ENCODE assay signal across 11 cellular contexts in the genomic region with DNA sequence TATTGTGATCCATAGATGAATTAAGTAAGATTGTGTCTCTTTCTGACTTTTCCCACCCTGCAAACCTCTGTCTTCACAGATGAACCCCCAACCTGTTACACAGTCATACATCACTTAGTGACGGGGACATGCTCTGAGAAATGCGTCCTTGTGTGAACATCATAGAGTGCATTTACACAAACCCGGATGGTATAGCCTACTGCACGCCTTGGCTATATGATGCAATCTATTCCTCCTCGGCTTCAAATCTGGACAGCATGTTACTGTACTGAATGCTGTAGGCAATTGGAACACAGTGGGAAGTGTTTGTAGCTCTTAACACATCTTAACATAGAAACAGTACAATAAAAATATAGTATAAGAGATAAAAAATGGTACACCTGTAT. TPM values are rescaled to one million over a fixed set of nuclear protein-coding genes. Genes with fewer than 3 reads are reported as not detected.
DNase-seq lines count a peak whose midpoint lies in the region; ATAC-seq and TF ChIP-seq lines count a peak whose summit lies in the region.
"Had no signal": no experiment of that assay in that cellular context is flagged by ENCODE, and none has a peak within 500 bp of the region (broad histone marks: within the 10 kb centered on the region; RNA-seq: fewer than 3 reads in every experiment).

No MANE protein-coding gene starts in this region.

- H3K27ac ChIP-seq in breast epithelium (no peak overlapping the region), hepatocyte (no peak overlapping the region)

- no peaks in the 10 kb centered on the region for H3K36me3 ChIP-seq in GM06990 (ENCODE audit: control insufficient read depth, insufficient read depth, low read length)
- no peaks in the 10 kb centered on the region for H3K36me3 ChIP-seq in breast epithelium
- no peaks in the 10 kb centered on the region for H3K36me3 ChIP-seq in hepatocyte (replicated peaks; ENCODE audit: insufficient read depth, low read depth)

- H3K79me2 ChIP-seq in hepatocyte: no peaks in the 10 kb centered on the region

- no peak for TF ChIP-seq POLR2A in breast epithelium (IDR thresholded peaks at IDR 0.05)

- H3K27ac Mint-ChIP-seq in activated naive CD4-positive, alpha-beta T cell treated with anti-CD3 and anti-CD28 coated beads, Interleukin-2, amount 50 U/mL, for 72 hours: peak overlapping the region; percentile 90 to 97

- ATAC-seq in GM19452 (IDR thresholded peaks at IDR 0.05; ENCODE audit: unreplicated experiment) (peak; percentile 45), HG03159 (IDR thresholded peaks at IDR 0.05; ENCODE audit: unreplicated experiment) (peak; percentile 39)
- peak; percentile 43 to 56 for ATAC-seq in activated naive CD4-positive, alpha-beta T cell treated with anti-CD3 and anti-CD28 coated beads, Interleukin-2, amount 50 U/mL, for 72 hours

- 89% methylated on average over 5 of the region's 5 CpGs for WGBS in hepatocyte (ENCODE audit: low lambda C conversion rate, missing lambda C conversion rate)

- H3K36me3 Mint-ChIP-seq in activated naive CD4-positive, alpha-beta T cell treated with anti-CD3 and anti-CD28 coated beads, Interleukin-2, amount 50 U/mL, for 72 hours: peaks cover 0 to 7% of the 10 kb centered on the region in 2 donors

- DNase-seq in GM06990 (ENCODE audit: extremely low read depth, insufficient read length): peak; percentile 20
- no peak for DNase-seq in activated naive CD4-positive, alpha-beta T cell treated with anti-CD3 and anti-CD28 coated beads, Interleukin-2, amount 50 U/mL, for 72 hours (ENCODE audit: low spot score in 2 of 2)
- DNase-seq in cortex of kidney (lab: John Stamatoyannopoulos, UW): no peak
- no peak for DNase-seq in breast epithelium (ENCODE audit: low spot score in 2 of 2)
- no peak for DNase-seq in hypothalamus (lab: John Stamatoyannopoulos, UW)
- no peak for DNase-seq in hepatocyte (ENCODE audit: low spot score)
- DNase-seq: Calu3, GOT3, NCI-H1048 had no signal

- no peaks in the 10 kb centered on the region for H4K20me1 ChIP-seq in hepatocyte (ENCODE audit: insufficient read depth, poor library complexity, severe bottlenecking)

- H3K9me3 ChIP-seq in breast epithelium (no peaks in the 10 kb centered on the region), hepatocyte (ENCODE audit: low read depth) (no peaks in the 10 kb centered on the region)

- no peaks in the 10 kb centered on the region for H3K9me3 Mint-ChIP-seq in activated naive CD4-positive, alpha-beta T cell treated with anti-CD3 and anti-CD28 coated beads, Interleukin-2, amount 50 U/mL, for 72 hours

- intact Hi-C loops in breast epithelium (cut with DNase I; ENCODE audit: low total_unique reads): no loop called here

- no peak for TF ChIP-seq CTCF in GM06990 (IDR thresholded peaks at IDR 0.05; ENCODE audit: insufficient read depth, low read length, poor library complexity, severe bottlenecking)
- no peak for TF ChIP-seq CTCF in breast epithelium (IDR thresholded peaks at IDR 0.05)
- no peak for TF ChIP-seq CTCF in hepatocyte (IDR thresholded peaks at IDR 0.05; ENCODE audit: poor library complexity)

- no peaks in the 10 kb centered on the region for H3K4me1 ChIP-seq in breast epithelium
- no peaks in the 10 kb centered on the region for H3K4me1 ChIP-seq in hepatocyte (ENCODE audit: insufficient read depth)

- H3K4me3 ChIP-seq in GM06990 (replicated peaks; ENCODE audit: low read depth, low read length) (no peak overlapping the region), breast epithelium (no peak overlapping the region), hepatocyte (no peak overlapping the region)

- no peak overlapping the region for H3K4me2 ChIP-seq in hepatocyte

- H3K27me3 ChIP-seq in GM06990 (replicated peaks; ENCODE audit: control insufficient read depth, insufficient read depth, low read length) (no peaks in the 10 kb centered on the region), breast epithelium (no peaks in the 10 kb centered on the region), hepatocyte (peaks cover 8% of the 10 kb centered on the region)

- H2AFZ ChIP-seq in hepatocyte: no peak overlapping the region

- no peaks in the 10 kb centered on the region for H3K9me2 ChIP-seq in hepatocyte (replicated peaks; ENCODE audit: insufficient read depth)

RNA-seq across cellular contexts. Expression of a gene that starts 7.4 kb away (rescaled TPM):
- total RNA-seq in activated naive CD4-positive, alpha-beta T cell treated with anti-CD3 and anti-CD28 coated beads, Interleukin-2, amount 50 U/mL, for 72 hours: 10 to 100 TPM; 94.7 to 95.8 TPM
- total RNA-seq in breast epithelium (1 to 10 TPM; 1.3 to 6.2 (median 2.2) TPM), hepatocyte (not detected in 2 replicates)
- not detected in 2 replicates for polyA plus RNA-seq in hepatocyte
- total RNA-seq: Calu3 had no signal

RNA-seq across cellular contexts. Expression of a gene that starts 27.8 kb away (rescaled TPM):
- total RNA-seq in activated naive CD4-positive, alpha-beta T cell treated with anti-CD3 and anti-CD28 coated beads, Interleukin-2, amount 50 U/mL, for 72 hours: not detected
- total RNA-seq in breast epithelium: not detected
- total RNA-seq in hepatocyte: not detected in 2 replicates
- not detected in 2 replicates for polyA plus RNA-seq in hepatocyte
- total RNA-seq: Calu3 had no signal

Comparison
In these comparisons a context has a peak if more than half of its experiments do, and no peak if none do; other contexts are left out.
1. RNA of a gene that starts 7.4 kb away (total RNA-seq): 94.7 to 95.8 TPM in activated naive CD4-positive, alpha-beta T cell treated with anti-CD3 and anti-CD28 coated beads, Interleukin-2, amount 50 U/mL, for 72 hours; 1.3 to 6.2 TPM in breast epithelium and not detected in hepatocyte; every median in the first group is over 10 times any median in the second.
2. Peak in every context shown above with its lines, with median percentiles within 50 percentile points of each other: ATAC-seq.